23 cellular contexts compared by ENCODE assay signal in genomic region chr1:65694933-65695332, GRCh38.
"Had no signal": no experiment of that assay in that cellular context is flagged by ENCODE, and none has a peak within 500 bp of the region (broad histone marks: within the 10 kb centered on the region; RNA-seq: fewer than 3 reads in every experiment).

No MANE protein-coding gene starts in this region.

- H3K27ac Mint-ChIP-seq: natural killer cell treated with Interleukin-12 subunit alpha and Interleukin-12 subunit beta and Interleukin-15 and Interleukin-18, amount 100 ng/mL, for 72 hours; neural progenitor cell; stimulated activated effector memory CD8-positive, alpha-beta T cell treated with anti-CD3 and anti-CD28 coated beads, Interleukin-12 subunit alpha, Interleukin-12 subunit beta, amount 100 ng/mL, for 72 hours had no signal

- H3K4me1 Mint-ChIP-seq: neural progenitor cell; stimulated activated effector memory CD8-positive, alpha-beta T cell treated with anti-CD3 and anti-CD28 coated beads, Interleukin-12 subunit alpha, Interleukin-12 subunit beta, amount 100 ng/mL, for 72 hours had no signal

- DNase-seq: cortex of kidney; dorsolateral prefrontal cortex; effector CD8-positive, alpha-beta T cell; gastrocnemius medialis; islet precursor cell; mammary epithelial cell; nucleus accumbens; ovary; stimulated activated CD4-positive, alpha-beta T cell treated with anti-CD3 and anti-CD28 coated beads, Interleukin-4, amount 100 ng/mL, for 1 hour; stimulated activated CD8-positive, alpha-beta memory T cell treated with anti-CD3 and anti-CD28 coated beads, Interleukin-4, amount 100 ng/mL, for 48 hours; stimulated activated naive CD8-positive, alpha-beta T cell treated with anti-CD3 and anti-CD28 coated beads, Interleukin-15, Interleukin-2, amounts not matched to agents 100 U/mL and 50 U/mL, for 24 hours; thyroid gland; upper lobe of left lung; uterus had no signal

- H3K4me3 ChIP-seq: dorsolateral prefrontal cortex, esophagus muscularis mucosa, gastrocnemius medialis, neural progenitor cell, ovary, right atrium auricular region, smooth muscle cell, suprapubic skin, thyroid gland, upper lobe of left lung, uterus had no signal

- H3K4me1 ChIP-seq: neural progenitor cell, uterus had no signal

- H3K27me3 ChIP-seq: dorsolateral prefrontal cortex, gastrocnemius medialis, neural progenitor cell, ovary, right atrium auricular region, suprapubic skin, thyroid gland, upper lobe of left lung, uterus had no signal

- H3K9me3 Mint-ChIP-seq: natural killer cell treated with Interleukin-12 subunit alpha and Interleukin-12 subunit beta and Interleukin-15 and Interleukin-18, amount 100 ng/mL, for 72 hours; neural progenitor cell; stimulated activated effector memory CD8-positive, alpha-beta T cell treated with anti-CD3 and anti-CD28 coated beads, Interleukin-12 subunit alpha, Interleukin-12 subunit beta, amount 100 ng/mL, for 72 hours had no signal

- H3K9me3 ChIP-seq: esophagus muscularis mucosa, gastrocnemius medialis, ovary, right atrium auricular region, suprapubic skin, thyroid gland, upper lobe of left lung, uterus had no signal

- H3K4me2 ChIP-seq: neural progenitor cell, smooth muscle cell had no signal

- H3K36me3 ChIP-seq: esophagus muscularis mucosa, gastrocnemius medialis, neural progenitor cell, ovary, right atrium auricular region, suprapubic skin, thyroid gland, upper lobe of left lung, uterus had no signal

- H3K4me3 Mint-ChIP-seq: natural killer cell treated with Interleukin-12 subunit alpha and Interleukin-12 subunit beta and Interleukin-15 and Interleukin-18, amount 100 ng/mL, for 72 hours; neural progenitor cell; stimulated activated effector memory CD8-positive, alpha-beta T cell treated with anti-CD3 and anti-CD28 coated beads, Interleukin-12 subunit alpha, Interleukin-12 subunit beta, amount 100 ng/mL, for 72 hours had no signal

- H3K27ac ChIP-seq: dorsolateral prefrontal cortex, epithelial cell of prostate, esophagus muscularis mucosa, gastrocnemius medialis, neural progenitor cell, ovary, right atrium auricular region, suprapubic skin, thyroid gland, upper lobe of left lung, uterus had no signal

- H2AFZ ChIP-seq: neural progenitor cell had no signal

- H3K36me3 Mint-ChIP-seq: natural killer cell treated with Interleukin-12 subunit alpha and Interleukin-12 subunit beta and Interleukin-15 and Interleukin-18, amount 100 ng/mL, for 72 hours; neural progenitor cell; stimulated activated effector memory CD8-positive, alpha-beta T cell treated with anti-CD3 and anti-CD28 coated beads, Interleukin-12 subunit alpha, Interleukin-12 subunit beta, amount 100 ng/mL, for 72 hours had no signal

- ATAC-seq: gastrocnemius medialis; left lobe of liver; natural killer cell treated with Interleukin-12 subunit alpha and Interleukin-12 subunit beta and Interleukin-15 and Interleukin-18, amount 100 ng/mL, for 72 hours; stimulated activated effector memory CD8-positive, alpha-beta T cell treated with anti-CD3 and anti-CD28 coated beads, Interleukin-12 subunit alpha, Interleukin-12 subunit beta, amount 100 ng/mL, for 72 hours; stimulated activated naive CD8-positive, alpha-beta T cell treated with anti-CD3 and anti-CD28 coated beads, Interleukin-15, Interleukin-2, amounts not matched to agents 100 U/mL and 50 U/mL, for 24 hours had no signal

- H3K9ac ChIP-seq: neural progenitor cell had no signal
